Comparison of ENCODE assay signal across 10 cellular contexts in the genomic region with DNA sequence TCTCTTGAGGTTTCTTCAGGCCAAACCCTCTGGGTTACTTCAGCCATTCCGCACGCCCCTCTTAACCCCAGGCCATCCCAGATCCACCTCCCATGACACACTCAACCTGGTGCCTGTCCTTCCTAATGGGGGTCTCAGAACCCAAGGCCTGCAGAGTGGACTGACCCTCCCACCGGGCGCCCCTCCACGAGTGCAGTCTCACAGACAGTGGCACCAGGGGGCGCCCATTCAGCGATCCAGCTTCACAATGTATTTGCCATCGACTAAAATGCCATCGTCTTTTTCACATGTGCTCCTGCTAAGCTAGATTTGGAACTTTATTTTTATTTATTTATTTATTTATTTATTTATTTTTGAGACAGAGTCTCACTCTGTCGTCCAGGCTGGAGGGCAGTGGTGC. TPM values are rescaled to one million over a fixed set of nuclear protein-coding genes. Genes with fewer than 3 reads are reported as not detected.
DNase-seq lines count a peak whose midpoint lies in the region; ATAC-seq and TF ChIP-seq lines count a peak whose summit lies in the region.
"Had no signal": no experiment of that assay in that cellular context is flagged by ENCODE, and none has a peak within 500 bp of the region (broad histone marks: within the 10 kb centered on the region; RNA-seq: fewer than 3 reads in every experiment).

No MANE protein-coding gene starts in this region.

- peak; percentile 32; the same call in 1 of the 2 replicates for TF ChIP-seq CTCF in GM12874 (IDR thresholded peaks at IDR 0.05; ENCODE audit: insufficient read depth, low read depth, low read length)
- peak in 4 of 6 experiments; percentile 9 to 31 (median 17) for TF ChIP-seq CTCF in adrenal gland (IDR thresholded peaks at IDR 0.05)

- no peaks in the 10 kb centered on the region for H3K36me3 ChIP-seq in adrenal gland (replicated peaks in 1 of 2)

- in situ Hi-C loops in ACHN (cut with HindIII; ENCODE audit: low pct_ligation_motif_present, low pct_unique_long_range_greater_than_20kb, low sequenced_read_pairs): no loop called here

- H3K9me3 ChIP-seq in adrenal gland (replicated peaks in 1 of 3): no peaks in the 10 kb centered on the region

- peak; percentile 31 for DNase-seq in ACHN
- peak in 1 of 7 donors; percentile 18 for DNase-seq in adrenal gland
- no peak for DNase-seq in left lobe of liver (ENCODE audit: low spot score)
- DNase-seq in SKM-1 (lab: John Stamatoyannopoulos, UW; ENCODE audit: unreplicated experiment): no peak
- DNase-seq in NCI-H1930 (lab: John Stamatoyannopoulos, UW): no peak
- DNase-seq: activated effector memory CD4-positive, alpha-beta T cell treated with anti-CD3 and anti-CD28 coated beads, Interleukin-2, amount 50 U/mL, for 16 hours had no signal

- TF ChIP-seq POLR2A in adrenal gland (IDR thresholded peaks at IDR 0.05): no peak

- ATAC-seq in left lobe of liver (peak; percentile 75), GM21737 (IDR thresholded peaks at IDR 0.05; ENCODE audit: unreplicated experiment) (no peak), HG02885 (IDR thresholded peaks at IDR 0.05; ENCODE audit: poor library complexity, unreplicated experiment) (no peak)

- WGBS in adrenal gland, 4 donors: 59 to 72% (median 66%) methylated on average over 10 of the region's 10 CpGs

- H3K27ac ChIP-seq in adrenal gland: no peak overlapping the region
- H3K27ac ChIP-seq: KMS-11 had no signal

- intact Hi-C loops in adrenal gland (cut with DNase I): no loop called here

- no peaks in the 10 kb centered on the region for H3K4me1 ChIP-seq in adrenal gland (replicated peaks in 1 of 2)

- H3K27me3 ChIP-seq in adrenal gland: no peaks in the 10 kb centered on the region

- no peak overlapping the region for H3K4me3 ChIP-seq in adrenal gland

RNA-seq across cellular contexts. Expression of a gene that starts 38.5 kb away (rescaled TPM):
- total RNA-seq in adrenal gland: 10 to 100 TPM in 7 of 8 donors, 1 to 10 TPM in 1; 7.1 to 29.4 (median 17.0) TPM
- 10 to 100 TPM in 1 of 3 donors, 1 to 10 TPM in 2; 4.5 to 15.6 (median 5.9) TPM for polyA plus RNA-seq in adrenal gland
- total RNA-seq in left lobe of liver: 5.0 TPM
